Comparison of ENCODE assay signal across 1 cellular context in the genomic region with DNA sequence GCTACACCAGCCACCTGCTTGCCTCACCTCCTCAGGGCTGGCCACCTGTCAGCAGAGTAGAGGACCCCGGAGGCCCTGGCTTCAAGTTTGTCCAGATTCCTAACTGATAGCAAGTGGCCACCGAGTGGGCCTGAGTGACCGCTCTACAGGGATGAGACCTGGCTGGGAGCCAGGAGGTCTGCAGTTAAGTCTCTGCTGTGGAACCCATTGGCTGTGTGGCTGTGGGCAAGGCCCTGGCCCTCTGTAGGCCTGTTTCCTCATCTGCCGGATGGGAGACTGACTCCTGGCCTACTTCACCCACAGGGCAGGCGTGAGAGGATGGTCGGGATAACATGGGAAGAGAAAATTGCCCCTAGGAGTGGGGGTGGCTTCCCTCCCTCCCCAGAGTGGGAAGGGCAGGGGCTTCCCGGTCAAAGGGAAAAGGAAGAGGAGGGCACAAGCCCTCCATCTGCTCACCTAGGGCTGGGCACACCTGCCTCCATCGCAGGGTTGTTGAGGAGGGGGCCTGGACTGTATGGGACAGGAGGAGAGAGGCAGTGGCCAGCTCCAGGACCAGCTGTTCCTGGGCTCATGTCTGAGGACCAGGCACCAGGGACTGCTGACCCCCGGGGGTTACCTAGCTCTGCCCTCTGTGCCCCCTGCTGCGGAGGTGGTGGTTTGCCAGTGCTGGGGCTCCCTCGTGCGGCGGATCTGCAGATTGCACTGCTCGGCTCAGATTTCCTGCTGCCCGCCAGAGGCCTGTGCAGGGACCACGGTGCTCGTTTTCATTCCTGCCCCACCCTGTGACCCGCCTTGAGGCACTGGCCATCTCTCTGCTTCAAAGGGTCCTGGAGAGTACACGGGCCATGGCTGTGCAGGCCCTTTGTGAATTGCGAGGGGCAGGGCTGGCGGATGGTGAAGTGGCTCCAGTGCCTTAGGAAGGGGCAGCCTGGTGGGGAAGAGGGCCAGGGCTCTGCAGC.
TF ChIP-seq lines count a peak whose summit lies in the region.

No MANE protein-coding gene starts in this region.

TF ChIP-seq in HepG2, 621 proteins besides CTCF, POLR2A, EP300 and RAD21 (continues in another document):
- TF ChIP-seq, protein P1, sequence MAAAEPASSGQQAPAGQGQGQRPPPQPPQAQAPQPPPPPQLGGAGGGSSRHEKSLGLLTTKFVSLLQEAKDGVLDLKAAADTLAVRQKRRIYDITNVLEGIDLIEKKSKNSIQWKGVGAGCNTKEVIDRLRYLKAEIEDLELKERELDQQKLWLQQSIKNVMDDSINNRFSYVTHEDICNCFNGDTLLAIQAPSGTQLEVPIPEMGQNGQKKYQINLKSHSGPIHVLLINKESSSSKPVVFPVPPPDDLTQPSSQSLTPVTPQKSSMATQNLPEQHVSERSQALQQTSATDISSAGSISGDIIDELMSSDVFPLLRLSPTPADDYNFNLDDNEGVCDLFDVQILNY (CRISPR knock-in tag; conservative IDR thresholded peaks at IDR 0.05), result 0 out of 2 replicates have a peak, but pooled peaks have one; percentile 38
- TF ChIP-seq, protein P2, sequence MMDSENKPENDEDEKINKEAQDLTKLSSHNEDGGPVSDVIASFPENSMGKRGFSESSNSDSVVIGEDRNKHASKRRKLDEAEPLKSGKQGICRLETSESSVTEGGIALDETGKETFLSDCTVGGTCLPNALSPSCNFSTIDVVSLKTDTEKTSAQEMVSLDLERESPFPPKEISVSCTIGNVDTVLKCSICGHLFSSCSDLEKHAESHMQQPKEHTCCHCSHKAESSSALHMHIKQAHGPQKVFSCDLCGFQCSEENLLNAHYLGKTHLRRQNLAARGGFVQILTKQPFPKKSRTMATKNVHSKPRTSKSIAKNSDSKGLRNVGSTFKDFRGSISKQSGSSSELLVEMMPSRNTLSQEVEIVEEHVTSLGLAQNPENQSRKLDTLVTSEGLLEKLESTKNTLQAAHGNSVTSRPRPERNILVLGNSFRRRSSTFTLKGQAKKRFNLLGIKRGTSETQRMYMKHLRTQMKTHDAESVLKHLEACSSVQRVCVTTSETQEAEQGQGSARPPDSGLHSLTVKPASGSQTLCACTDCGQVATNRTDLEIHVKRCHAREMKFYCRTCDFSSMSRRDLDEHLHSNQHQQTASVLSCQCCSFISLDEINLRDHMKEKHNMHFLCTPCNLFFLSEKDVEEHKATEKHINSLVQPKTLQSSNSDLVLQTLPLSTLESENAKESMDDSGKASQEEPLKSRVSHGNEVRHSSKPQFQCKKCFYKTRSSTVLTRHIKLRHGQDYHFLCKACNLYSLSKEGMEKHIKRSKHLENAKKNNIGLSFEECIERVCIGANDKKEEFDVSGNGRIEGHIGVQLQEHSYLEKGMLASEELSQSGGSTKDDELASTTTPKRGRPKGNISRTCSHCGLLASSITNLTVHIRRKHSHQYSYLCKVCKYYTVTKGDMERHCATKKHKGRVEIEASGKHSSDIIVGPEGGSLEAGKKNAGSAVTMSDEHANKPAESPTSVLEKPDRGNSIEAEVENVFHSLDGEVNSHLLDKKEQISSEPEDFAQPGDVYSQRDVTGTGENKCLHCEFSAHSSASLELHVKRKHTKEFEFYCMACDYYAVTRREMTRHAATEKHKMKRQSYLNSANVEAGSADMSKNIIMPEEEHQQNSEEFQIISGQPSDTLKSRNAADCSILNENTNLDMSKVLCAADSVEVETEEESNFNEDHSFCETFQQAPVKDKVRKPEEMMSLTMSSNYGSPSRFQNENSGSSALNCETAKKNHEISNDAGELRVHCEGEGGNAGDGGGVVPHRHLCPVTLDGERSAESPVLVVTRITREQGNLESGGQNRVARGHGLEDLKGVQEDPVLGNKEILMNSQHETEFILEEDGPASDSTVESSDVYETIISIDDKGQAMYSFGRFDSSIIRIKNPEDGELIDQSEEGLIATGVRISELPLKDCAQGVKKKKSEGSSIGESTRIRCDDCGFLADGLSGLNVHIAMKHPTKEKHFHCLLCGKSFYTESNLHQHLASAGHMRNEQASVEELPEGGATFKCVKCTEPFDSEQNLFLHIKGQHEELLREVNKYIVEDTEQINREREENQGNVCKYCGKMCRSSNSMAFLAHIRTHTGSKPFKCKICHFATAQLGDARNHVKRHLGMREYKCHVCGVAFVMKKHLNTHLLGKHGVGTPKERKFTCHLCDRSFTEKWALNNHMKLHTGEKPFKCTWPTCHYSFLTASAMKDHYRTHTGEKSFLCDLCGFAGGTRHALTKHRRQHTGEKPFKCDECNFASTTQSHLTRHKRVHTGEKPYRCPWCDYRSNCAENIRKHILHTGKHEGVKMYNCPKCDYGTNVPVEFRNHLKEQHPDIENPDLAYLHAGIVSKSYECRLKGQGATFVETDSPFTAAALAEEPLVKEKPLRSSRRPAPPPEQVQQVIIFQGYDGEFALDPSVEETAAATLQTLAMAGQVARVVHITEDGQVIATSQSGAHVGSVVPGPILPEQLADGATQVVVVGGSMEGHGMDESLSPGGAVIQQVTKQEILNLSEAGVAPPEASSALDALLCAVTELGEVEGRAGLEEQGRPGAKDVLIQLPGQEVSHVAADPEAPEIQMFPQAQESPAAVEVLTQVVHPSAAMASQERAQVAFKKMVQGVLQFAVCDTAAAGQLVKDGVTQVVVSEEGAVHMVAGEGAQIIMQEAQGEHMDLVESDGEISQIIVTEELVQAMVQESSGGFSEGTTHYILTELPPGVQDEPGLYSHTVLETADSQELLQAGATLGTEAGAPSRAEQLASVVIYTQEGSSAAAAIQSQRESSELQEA (CRISPR knock-in tag; IDR thresholded peaks at IDR 0.05; ENCODE audit: not compliant biosample characterization), result peak; percentile 44
- TF ChIP-seq, protein P3, sequence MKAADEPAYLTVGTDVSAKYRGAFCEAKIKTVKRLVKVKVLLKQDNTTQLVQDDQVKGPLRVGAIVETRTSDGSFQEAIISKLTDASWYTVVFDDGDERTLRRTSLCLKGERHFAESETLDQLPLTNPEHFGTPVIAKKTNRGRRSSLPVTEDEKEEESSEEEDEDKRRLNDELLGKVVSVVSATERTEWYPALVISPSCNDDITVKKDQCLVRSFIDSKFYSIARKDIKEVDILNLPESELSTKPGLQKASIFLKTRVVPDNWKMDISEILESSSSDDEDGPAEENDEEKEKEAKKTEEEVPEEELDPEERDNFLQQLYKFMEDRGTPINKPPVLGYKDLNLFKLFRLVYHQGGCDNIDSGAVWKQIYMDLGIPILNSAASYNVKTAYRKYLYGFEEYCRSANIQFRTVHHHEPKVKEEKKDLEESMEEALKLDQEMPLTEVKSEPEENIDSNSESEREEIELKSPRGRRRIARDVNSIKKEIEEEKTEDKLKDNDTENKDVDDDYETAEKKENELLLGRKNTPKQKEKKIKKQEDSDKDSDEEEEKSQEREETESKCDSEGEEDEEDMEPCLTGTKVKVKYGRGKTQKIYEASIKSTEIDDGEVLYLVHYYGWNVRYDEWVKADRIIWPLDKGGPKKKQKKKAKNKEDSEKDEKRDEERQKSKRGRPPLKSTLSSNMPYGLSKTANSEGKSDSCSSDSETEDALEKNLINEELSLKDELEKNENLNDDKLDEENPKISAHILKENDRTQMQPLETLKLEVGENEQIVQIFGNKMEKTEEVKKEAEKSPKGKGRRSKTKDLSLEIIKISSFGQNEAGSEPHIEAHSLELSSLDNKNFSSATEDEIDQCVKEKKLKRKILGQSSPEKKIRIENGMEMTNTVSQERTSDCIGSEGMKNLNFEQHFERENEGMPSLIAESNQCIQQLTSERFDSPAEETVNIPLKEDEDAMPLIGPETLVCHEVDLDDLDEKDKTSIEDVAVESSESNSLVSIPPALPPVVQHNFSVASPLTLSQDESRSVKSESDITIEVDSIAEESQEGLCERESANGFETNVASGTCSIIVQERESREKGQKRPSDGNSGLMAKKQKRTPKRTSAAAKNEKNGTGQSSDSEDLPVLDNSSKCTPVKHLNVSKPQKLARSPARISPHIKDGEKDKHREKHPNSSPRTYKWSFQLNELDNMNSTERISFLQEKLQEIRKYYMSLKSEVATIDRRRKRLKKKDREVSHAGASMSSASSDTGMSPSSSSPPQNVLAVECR (CRISPR knock-in tag; IDR thresholded peaks at IDR 0.05; ENCODE audit: borderline replicate concordance), result peak; percentile 30; the same call in 1 of the 2 replicates
- TF ChIP-seq MBNL3 (CRISPR knock-in tag; conservative IDR thresholded peaks at IDR 0.05) (no peak), NONO (IDR thresholded peaks at IDR 0.05) (no peak), NONO (CRISPR knock-in tag; conservative IDR thresholded peaks at IDR 0.05) (0 out of 2 replicates have a peak, but pooled peaks have one; percentile 35), AHR (CRISPR knock-in tag; IDR thresholded peaks at IDR 0.05) (peak; percentile 14; the same call in 1 of the 2 replicates), SMC3 (IDR thresholded peaks at IDR 0.05; ENCODE audit: low read length) (peak; percentile 20; the same call in 1 of the 2 replicates), RXRA (CRISPR knock-in tag; IDR thresholded peaks at IDR 0.05) (peak; percentile 53; the same call in 1 of the 2 replicates), KMT2A (CRISPR knock-in tag; IDR thresholded peaks at IDR 0.05) (0 out of 2 replicates have a peak, but pooled peaks have one; percentile 15), ZFX (CRISPR knock-in tag; IDR thresholded peaks at IDR 0.05; ENCODE audit: low read depth) (peak; percentile 53; the same call in 1 of the 2 replicates), CCDC6 (CRISPR knock-in tag; IDR thresholded peaks at IDR 0.05) (no peak), NR1H2 (CRISPR knock-in tag; IDR thresholded peaks at IDR 0.05; ENCODE audit: borderline replicate concordance, low read depth) (no peak), FOXA3 (CRISPR knock-in tag; IDR thresholded peaks at IDR 0.05) (0 out of 2 replicates have a peak, but pooled peaks have one; percentile 10), THAP11 (CRISPR knock-in tag; IDR thresholded peaks at IDR 0.05) (peak; percentile 44), NFKBIZ (CRISPR knock-in tag; IDR thresholded peaks at IDR 0.05) (0 out of 2 replicates have a peak, but pooled peaks have one; percentile 36), MATR3 (CRISPR knock-in tag; IDR thresholded peaks at IDR 0.05) (0 out of 2 replicates have a peak, but pooled peaks have one; percentile 51)
- TF ChIP-seq, protein P4, sequence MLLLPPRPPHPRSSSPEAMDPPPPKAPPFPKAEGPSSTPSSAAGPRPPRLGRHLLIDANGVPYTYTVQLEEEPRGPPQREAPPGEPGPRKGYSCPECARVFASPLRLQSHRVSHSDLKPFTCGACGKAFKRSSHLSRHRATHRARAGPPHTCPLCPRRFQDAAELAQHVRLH (CRISPR knock-in tag; IDR thresholded peaks at IDR 0.05; ENCODE audit: borderline replicate concordance, low read depth), result no peak
- TF ChIP-seq, protein P5, sequence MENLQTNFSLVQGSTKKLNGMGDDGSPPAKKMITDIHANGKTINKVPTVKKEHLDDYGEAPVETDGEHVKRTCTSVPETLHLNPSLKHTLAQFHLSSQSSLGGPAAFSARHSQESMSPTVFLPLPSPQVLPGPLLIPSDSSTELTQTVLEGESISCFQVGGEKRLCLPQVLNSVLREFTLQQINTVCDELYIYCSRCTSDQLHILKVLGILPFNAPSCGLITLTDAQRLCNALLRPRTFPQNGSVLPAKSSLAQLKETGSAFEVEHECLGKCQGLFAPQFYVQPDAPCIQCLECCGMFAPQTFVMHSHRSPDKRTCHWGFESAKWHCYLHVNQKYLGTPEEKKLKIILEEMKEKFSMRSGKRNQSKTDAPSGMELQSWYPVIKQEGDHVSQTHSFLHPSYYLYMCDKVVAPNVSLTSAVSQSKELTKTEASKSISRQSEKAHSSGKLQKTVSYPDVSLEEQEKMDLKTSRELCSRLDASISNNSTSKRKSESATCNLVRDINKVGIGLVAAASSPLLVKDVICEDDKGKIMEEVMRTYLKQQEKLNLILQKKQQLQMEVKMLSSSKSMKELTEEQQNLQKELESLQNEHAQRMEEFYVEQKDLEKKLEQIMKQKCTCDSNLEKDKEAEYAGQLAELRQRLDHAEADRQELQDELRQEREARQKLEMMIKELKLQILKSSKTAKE (CRISPR knock-in tag; IDR thresholded peaks at IDR 0.05; ENCODE audit: borderline replicate concordance), result no peak
- TF ChIP-seq, protein P6, sequence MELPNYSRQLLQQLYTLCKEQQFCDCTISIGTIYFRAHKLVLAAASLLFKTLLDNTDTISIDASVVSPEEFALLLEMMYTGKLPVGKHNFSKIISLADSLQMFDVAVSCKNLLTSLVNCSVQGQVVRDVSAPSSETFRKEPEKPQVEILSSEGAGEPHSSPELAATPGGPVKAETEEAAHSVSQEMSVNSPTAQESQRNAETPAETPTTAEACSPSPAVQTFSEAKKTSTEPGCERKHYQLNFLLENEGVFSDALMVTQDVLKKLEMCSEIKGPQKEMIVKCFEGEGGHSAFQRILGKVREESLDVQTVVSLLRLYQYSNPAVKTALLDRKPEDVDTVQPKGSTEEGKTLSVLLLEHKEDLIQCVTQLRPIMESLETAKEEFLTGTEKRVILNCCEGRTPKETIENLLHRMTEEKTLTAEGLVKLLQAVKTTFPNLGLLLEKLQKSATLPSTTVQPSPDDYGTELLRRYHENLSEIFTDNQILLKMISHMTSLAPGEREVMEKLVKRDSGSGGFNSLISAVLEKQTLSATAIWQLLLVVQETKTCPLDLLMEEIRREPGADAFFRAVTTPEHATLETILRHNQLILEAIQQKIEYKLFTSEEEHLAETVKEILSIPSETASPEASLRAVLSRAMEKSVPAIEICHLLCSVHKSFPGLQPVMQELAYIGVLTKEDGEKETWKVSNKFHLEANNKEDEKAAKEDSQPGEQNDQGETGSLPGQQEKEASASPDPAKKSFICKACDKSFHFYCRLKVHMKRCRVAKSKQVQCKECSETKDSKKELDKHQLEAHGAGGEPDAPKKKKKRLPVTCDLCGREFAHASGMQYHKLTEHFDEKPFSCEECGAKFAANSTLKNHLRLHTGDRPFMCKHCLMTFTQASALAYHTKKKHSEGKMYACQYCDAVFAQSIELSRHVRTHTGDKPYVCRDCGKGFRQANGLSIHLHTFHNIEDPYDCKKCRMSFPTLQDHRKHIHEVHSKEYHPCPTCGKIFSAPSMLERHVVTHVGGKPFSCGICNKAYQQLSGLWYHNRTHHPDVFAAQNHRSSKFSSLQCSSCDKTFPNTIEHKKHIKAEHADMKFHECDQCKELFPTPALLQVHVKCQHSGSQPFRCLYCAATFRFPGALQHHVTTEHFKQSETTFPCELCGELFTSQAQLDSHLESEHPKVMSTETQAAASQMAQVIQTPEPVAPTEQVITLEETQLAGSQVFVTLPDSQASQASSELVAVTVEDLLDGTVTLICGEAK (IDR thresholded peaks at IDR 0.05), result no peak
- TF ChIP-seq, protein P6 (CRISPR knock-in tag; IDR thresholded peaks at IDR 0.05), result no peak
